Comparison of ENCODE assay signal across 18 cellular contexts in genomic region chr13:113672002-113672651, GRCh38. TPM values are rescaled to one million over a fixed set of nuclear protein-coding genes. Genes with fewer than 3 reads are reported as not detected.
A peak's percentile ranks its signal among the peaks of the same experiment; 100 is the strongest.
DNase-seq lines count a peak whose midpoint lies in the region; ATAC-seq and TF ChIP-seq lines count a peak whose summit lies in the region.
"Had no signal": no experiment of that assay in that cellular context is flagged by ENCODE, and none has a peak within 500 bp of the region (broad histone marks: within the 10 kb centered on the region; RNA-seq: fewer than 3 reads in every experiment).

No MANE protein-coding gene starts in this region.

- TF ChIP-seq POLR2A in ovary (IDR thresholded peaks at IDR 0.05), result no peak

- POLR2A ChIA-PET in activated CD4-positive, alpha-beta memory T cell treated with anti-CD3 and anti-CD28 coated beads, Interleukin-2, amount 10 ng/mL, durations not matched to agents 7 days and 5 days (lab: Charles Lee), result no interaction called here

- TF ChIP-seq EP300 in ovary (IDR thresholded peaks at IDR 0.05), result no peak

- ATAC-seq in activated CD4-positive, CD25-positive, alpha-beta regulatory T cell treated with anti-CD3 and anti-CD28 coated beads, Interleukin-2, amount 50 U/mL, for 24 hours, result no peak
- peak; percentile 30 for ATAC-seq in left ventricle myocardium superior
- ATAC-seq in GM19395 (IDR thresholded peaks at IDR 0.05; ENCODE audit: unreplicated experiment), result no peak
- ATAC-seq: mucosa of descending colon, PC-3 had no signal

- H3K4me3 ChIP-seq in ovary, result no peak overlapping the region
- H3K4me3 ChIP-seq: gastrocnemius medialis, mucosa of descending colon, tibial nerve had no signal

- CTCF ChIA-PET in activated CD4-positive, alpha-beta memory T cell treated with anti-CD3 and anti-CD28 coated beads, Interleukin-2, amount 10 ng/mL, durations not matched to agents 7 days and 5 days (lab: Charles Lee), result no interaction called here

- H3K27me3 Mint-ChIP-seq in activated CD4-positive, alpha-beta memory T cell treated with anti-CD3 and anti-CD28 coated beads, Interleukin-2, amount 10 ng/mL, durations not matched to agents 7 days and 5 days, result no peaks in the 10 kb centered on the region
- H3K27me3 Mint-ChIP-seq: activated B cell treated with CpG ODN at 0.5 μM for 24 hours had no signal

- H3K9me3 Mint-ChIP-seq in activated CD4-positive, alpha-beta memory T cell treated with anti-CD3 and anti-CD28 coated beads, Interleukin-2, amount 10 ng/mL, durations not matched to agents 7 days and 5 days, result peaks cover 5% of the 10 kb centered on the region
- H3K9me3 Mint-ChIP-seq: activated B cell treated with CpG ODN at 0.5 μM for 24 hours, HFFc6 had no signal

- no peak for TF ChIP-seq CTCF in ovary (IDR thresholded peaks at IDR 0.05)

- intact Hi-C loops in left ventricle myocardium superior (cut with micrococcal nuclease), result no loop called here
- intact Hi-C loops in ovary (cut with DNase I), result no loop called here

- 80 to 85% (median 82%) methylated on average over 18 of the region's 18 CpGs for WGBS in ovary, 3 donors

- peak overlapping the region; percentile 4 for H3K27ac Mint-ChIP-seq in activated CD4-positive, alpha-beta memory T cell treated with anti-CD3 and anti-CD28 coated beads, Interleukin-2, amount 10 ng/mL, durations not matched to agents 7 days and 5 days
- H3K27ac Mint-ChIP-seq: activated B cell treated with CpG ODN at 0.5 μM for 24 hours; activated T-helper 2 cell treated with anti-CD3 and anti-CD28 coated beads, Interferon-gamma antibody, Interleukin-2, Interleukin-4, amounts not matched to agents 10 μg/mL and 5 μg/mL and 100 μg/mL, durations not matched to agents 14 hours and 24 hours and 36 hours; HFFc6 had no signal

- DNase-seq in activated CD4-positive, CD25-positive, alpha-beta regulatory T cell treated with anti-CD3 and anti-CD28 coated beads, Interleukin-2, amount 50 U/mL, for 72 hours, result peak; percentile 30
- no peak for DNase-seq in activated CD4-positive, alpha-beta memory T cell treated with anti-CD3 and anti-CD28 coated beads, Interleukin-2, amount 10 ng/mL, durations not matched to agents 7 days and 5 days
- DNase-seq in left ventricle myocardium superior, result peak; percentile 26
- peak in 3 of 5 donors; percentile 3 to 28 (median 7) for DNase-seq in ovary
- DNase-seq in NCI-H748 treated with DMSO at 0.1 percent for 48 hours (lab: John Stamatoyannopoulos, UW), result no peak
- no peak for DNase-seq in stimulated activated CD4-positive, alpha-beta T cell treated with anti-CD3 and anti-CD28 coated beads, Interleukin-1b, Interleukin-23, amount 100 ng/mL, for 48 hours
- DNase-seq: 8988T, HFFc6, NCI-H1930, NCI-H524 treated with DMSO at 0.1 percent for 48 hours, PC-3 had no signal

- no peaks in the 10 kb centered on the region for H3K27me3 ChIP-seq in ovary
- H3K27me3 ChIP-seq: tibial nerve had no signal

- H3K4me1 Mint-ChIP-seq in activated CD4-positive, alpha-beta memory T cell treated with anti-CD3 and anti-CD28 coated beads, Interleukin-2, amount 10 ng/mL, durations not matched to agents 7 days and 5 days, result peaks cover 2% of the 10 kb centered on the region
- H3K4me1 Mint-ChIP-seq: activated B cell treated with CpG ODN at 0.5 μM for 24 hours had no signal

- no peak overlapping the region for H3K27ac ChIP-seq in ovary
- H3K27ac ChIP-seq: gastrocnemius medialis, tibial nerve had no signal

- H3K9me3 ChIP-seq in ovary, result no peaks in the 10 kb centered on the region
- H3K9me3 ChIP-seq: gastrocnemius medialis, mucosa of descending colon, tibial nerve had no signal

- H3K36me3 ChIP-seq in ovary, result no peaks in the 10 kb centered on the region
- H3K36me3 ChIP-seq: gastrocnemius medialis, tibial nerve had no signal

- peak overlapping the region; percentile 3 for H3K4me3 Mint-ChIP-seq in activated CD4-positive, alpha-beta memory T cell treated with anti-CD3 and anti-CD28 coated beads, Interleukin-2, amount 10 ng/mL, durations not matched to agents 7 days and 5 days
- H3K4me3 Mint-ChIP-seq: activated B cell treated with CpG ODN at 0.5 μM for 24 hours, HFFc6 had no signal

- H3K36me3 Mint-ChIP-seq in activated CD4-positive, alpha-beta memory T cell treated with anti-CD3 and anti-CD28 coated beads, Interleukin-2, amount 10 ng/mL, durations not matched to agents 7 days and 5 days (ENCODE audit: low read depth), result peaks cover 3% of the 10 kb centered on the region

- H3K4me1 ChIP-seq in ovary (ENCODE audit: insufficient read depth), result no peaks in the 10 kb centered on the region
- H3K4me1 ChIP-seq: gastrocnemius medialis, tibial nerve had no signal

RNA-seq across cellular contexts. Expression of gene GRK1, which starts 5.1 kb away (rescaled TPM):
- not detected for total RNA-seq in activated CD4-positive, alpha-beta memory T cell treated with anti-CD3 and anti-CD28 coated beads, Interleukin-2, amount 10 ng/mL, durations not matched to agents 7 days and 5 days
- total RNA-seq in left ventricle myocardium superior, result 0.42 TPM
- total RNA-seq in ovary, result under 1 TPM in 2 of 7 donors, not detected in 5; 0.07 to 0.10 TPM
- under 1 TPM in 1 of 2 donors, not detected in 1; 0.02 TPM for polyA plus RNA-seq in ovary
- total RNA-seq: HFFc6, PC-3, tibial nerve had no signal

RNA-seq across cellular contexts. Expression of gene ATP4B, which starts 14.1 kb away (rescaled TPM):
- total RNA-seq in activated CD4-positive, alpha-beta memory T cell treated with anti-CD3 and anti-CD28 coated beads, Interleukin-2, amount 10 ng/mL, durations not matched to agents 7 days and 5 days, result not detected
- total RNA-seq in left ventricle myocardium superior (not detected), ovary (under 1 TPM in 1 of 7 donors, not detected in 6; 0.28 TPM)
- polyA plus RNA-seq in ovary, result not detected
- total RNA-seq: activated B cell treated with CpG ODN at 0.5 μM for 24 hours; activated T-helper 2 cell treated with anti-CD3 and anti-CD28 coated beads, Interferon-gamma antibody, Interleukin-2, Interleukin-4, amounts not matched to agents 10 μg/mL and 5 μg/mL and 100 μg/mL, durations not matched to agents 14 hours and 24 hours and 36 hours; gastrocnemius medialis; HFFc6; PC-3; tibial nerve had no signal

Comparison
In these comparisons a context has a peak if more than half of its experiments do, and no peak if none do; other contexts are left out.
1. DNase-seq: peak in activated CD4-positive, CD25-positive, alpha-beta regulatory T cell treated with anti-CD3 and anti-CD28 coated beads, Interleukin-2, amount 50 U/mL, for 72 hours (single experiment), left ventricle myocardium superior (single experiment) and ovary (3 of 5); none in activated CD4-positive, alpha-beta memory T cell treated with anti-CD3 and anti-CD28 coated beads, Interleukin-2, amount 10 ng/mL, durations not matched to agents 7 days and 5 days (single experiment), NCI-H748 treated with DMSO at 0.1 percent for 48 hours (single experiment) and stimulated activated CD4-positive, alpha-beta T cell treated with anti-CD3 and anti-CD28 coated beads, Interleukin-1b, Interleukin-23, amount 100 ng/mL, for 48 hours (single experiment).